Comparison of ENCODE assay signal across 7 cellular contexts in genomic region chr19:34359140-34359953, GRCh38. TPM values are rescaled to one million over a fixed set of nuclear protein-coding genes. Genes with fewer than 3 reads are reported as not detected.
DNase-seq lines count a peak whose midpoint lies in the region; ATAC-seq and TF ChIP-seq lines count a peak whose summit lies in the region.

No MANE protein-coding gene starts in this region.

- peaks cover 3% of the 10 kb centered on the region for H3K36me3 Mint-ChIP-seq in T-helper 17 cell (ENCODE audit: low read depth)

- peaks cover 11% of the 10 kb centered on the region in 2 donors for H3K36me3 ChIP-seq in ascending aorta

- H3K4me3 ChIP-seq in ascending aorta = peak overlapping the region; percentile 40 to 50

- peak; percentile 92 for ATAC-seq in GM18502 (IDR thresholded peaks at IDR 0.05; ENCODE audit: poor library complexity, unreplicated experiment)
- peak; percentile 95 for ATAC-seq in HG02943 (IDR thresholded peaks at IDR 0.05; ENCODE audit: low read depth, unreplicated experiment)
- peak; percentile 91 for ATAC-seq in T-helper 17 cell

- intact Hi-C loops in ascending aorta (cut with DNase I) = loop anchor here (1.0 to 5.0 kb wide), 2 partner anchors 123 to 142 kb away; partner anchors contain the start of gene WTIP

- H3K4me1 ChIP-seq in ascending aorta = peaks cover 0 to 3% of the 10 kb centered on the region in 2 donors

- H3K4me3 Mint-ChIP-seq in T-helper 17 cell = peak overlapping the region; percentile 92

- H3K27me3 Mint-ChIP-seq in T-helper 17 cell = no peaks in the 10 kb centered on the region

- peak overlapping the region; percentile 66 to 83 for H3K27ac ChIP-seq in ascending aorta

- peak; percentile 95 for DNase-seq in NCI-H1694 treated with DMSO at 0.1 percent for 48 hours (lab: John Stamatoyannopoulos, UW)
- DNase-seq in T-helper 17 cell = peak; percentile 78 to 87 (median 80)
- peak; percentile 91 to 97 for DNase-seq in ascending aorta (ENCODE audit: low spot score in 2 of 2)
- DNase-seq in hepatic stellate cell (ENCODE audit: low spot score) = peak; percentile 99
- DNase-seq in renal cortical epithelial cell (ENCODE audit: low read depth) = peak; percentile 91

- H3K27ac Mint-ChIP-seq in T-helper 17 cell = peak overlapping the region; percentile 88

- peaks cover 20% of the 10 kb centered on the region for H3K4me1 Mint-ChIP-seq in T-helper 17 cell

- TF ChIP-seq CTCF in ascending aorta (IDR thresholded peaks at IDR 0.05) = peak; percentile 44 to 63 (median 44)

- no peaks in the 10 kb centered on the region for H3K27me3 ChIP-seq in ascending aorta

- H3K9me3 ChIP-seq in T-helper 17 cell (ENCODE audit: control insufficient read depth, low read length, poor library complexity, severe bottlenecking) (no peaks in the 10 kb centered on the region), ascending aorta (no peaks in the 10 kb centered on the region)

RNA-seq across cellular contexts. Expression of gene GPI, which starts 5.6 kb away (rescaled TPM):
- total RNA-seq in T-helper 17 cell = 100 to 1,000 TPM; 109 to 122 TPM
- 337 TPM for total RNA-seq in ascending aorta
- total RNA-seq in renal cortical epithelial cell = 204 and 672 TPM in 2 replicates

RNA-seq across cellular contexts. Expression of gene PDCD2L, which starts 44.9 kb away (rescaled TPM):
- 1 to 10 TPM; 5.9 to 6.2 TPM for total RNA-seq in T-helper 17 cell
- total RNA-seq in ascending aorta = 30.0 TPM
- 10.8 and 30.9 TPM in 2 replicates for total RNA-seq in renal cortical epithelial cell

Comparison
In these comparisons a context has a peak if more than half of its experiments do, and no peak if none do; other contexts are left out.
1. Peak in every context shown above with its lines: DNase-seq, ATAC-seq, H3K4me3 ChIP-seq and H3K27ac ChIP-seq.